In the genomic region with DNA sequence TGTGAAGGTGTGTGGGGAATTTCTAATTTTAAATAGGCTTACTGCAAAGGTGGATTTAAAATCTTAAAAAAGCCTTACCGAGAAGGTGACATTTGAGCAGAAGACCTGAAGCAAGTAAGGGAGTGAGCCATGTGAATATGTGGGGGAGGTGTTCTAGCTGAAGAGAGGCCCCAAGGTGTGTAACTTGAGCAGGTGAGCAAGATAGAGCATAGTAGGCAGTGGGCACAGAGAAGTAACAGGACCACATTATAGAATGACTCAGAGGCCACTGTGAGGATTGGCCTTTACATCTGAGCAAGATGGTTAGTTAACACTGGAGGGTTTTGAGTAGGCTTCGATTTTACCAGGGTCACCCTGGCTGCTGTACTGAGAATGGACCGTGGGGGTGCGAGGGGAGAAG, we compare ENCODE assay signal across 24 cellular contexts. TPM values are rescaled to one million over a fixed set of nuclear protein-coding genes. Genes with fewer than 3 reads are reported as not detected.
A peak's percentile ranks its signal among the peaks of the same experiment; 100 is the strongest.
DNase-seq lines count a peak whose midpoint lies in the region; ATAC-seq and TF ChIP-seq lines count a peak whose summit lies in the region.
"Had no signal": no experiment of that assay in that cellular context is flagged by ENCODE, and none has a peak within 500 bp of the region (broad histone marks: within the 10 kb centered on the region; RNA-seq: fewer than 3 reads in every experiment).

No MANE protein-coding gene starts in this region.

- H3K9me3 Mint-ChIP-seq in CD4-positive, alpha-beta T cell = no peaks in the 10 kb centered on the region
- H3K9me3 Mint-ChIP-seq in activated T-helper 1 cell treated with anti-CD3 and anti-CD28 coated beads, Interleukin-12 subunit alpha, Interleukin-12 subunit beta, Interleukin-2, Interleukin-4 antibody, amounts not matched to agents 30 ng/mL and 10 ng/mL and 1 ng/mL, durations not matched to agents 14 hours and 24 hours and 36 hours = no peaks in the 10 kb centered on the region
- no peaks in the 10 kb centered on the region for H3K9me3 Mint-ChIP-seq in natural killer cell treated with Interleukin-12 subunit alpha and Interleukin-12 subunit beta and Interleukin-15 and Interleukin-18, amount 100 ng/mL, for 72 hours
- H3K9me3 Mint-ChIP-seq: activated T-helper 2 cell treated with anti-CD3 and anti-CD28 coated beads, Interferon-gamma antibody, Interleukin-2, Interleukin-4, amounts not matched to agents 10 μg/mL and 5 μg/mL and 100 μg/mL, durations not matched to agents 14 hours and 24 hours and 36 hours; CD14-positive monocyte; immature natural killer cell had no signal

- peaks cover 96% of the 10 kb centered on the region for H3K36me3 Mint-ChIP-seq in CD4-positive, alpha-beta T cell (ENCODE audit: low read depth)
- peaks cover 43% of the 10 kb centered on the region for H3K36me3 Mint-ChIP-seq in activated T-helper 1 cell treated with anti-CD3 and anti-CD28 coated beads, Interleukin-12 subunit alpha, Interleukin-12 subunit beta, Interleukin-2, Interleukin-4 antibody, amounts not matched to agents 30 ng/mL and 10 ng/mL and 1 ng/mL, durations not matched to agents 14 hours and 24 hours and 36 hours (ENCODE audit: low read depth)
- peaks cover 31% of the 10 kb centered on the region for H3K36me3 Mint-ChIP-seq in natural killer cell treated with Interleukin-12 subunit alpha and Interleukin-12 subunit beta and Interleukin-15 and Interleukin-18, amount 100 ng/mL, for 72 hours

- no peak overlapping the region for H2BK15ac ChIP-seq in mesenchymal stem cell (ENCODE audit: low read depth, poor library complexity, severe bottlenecking)

- H3K23ac ChIP-seq in mesenchymal stem cell (ENCODE audit: low read length in 2 of 2) = no peak overlapping the region

- intact Hi-C loops in CD4-positive, alpha-beta T cell (cut with DNase I, micrococcal nuclease) = loop anchor here in 1 of 2 experiments (10.0 kb wide), 1 partner anchor 991 kb away; no protein-coding TSS in a partner anchor
- intact Hi-C loops in activated T-helper 1 cell treated with anti-CD3 and anti-CD28 coated beads, Interleukin-12 subunit alpha, Interleukin-12 subunit beta, Interleukin-2, Interleukin-4 antibody, amounts not matched to agents 30 ng/mL and 10 ng/mL and 1 ng/mL, durations not matched to agents 14 hours and 24 hours and 36 hours (cut with micrococcal nuclease) = no loop called here

- H3K9me3 ChIP-seq in CD4-positive, alpha-beta T cell (ENCODE audit: control insufficient read depth, low read length) = no peaks in the 10 kb centered on the region
- no peaks in the 10 kb centered on the region for H3K9me3 ChIP-seq in mesenchymal stem cell (ENCODE audit: control insufficient read depth, low read length)
- no peaks in the 10 kb centered on the region for H3K9me3 ChIP-seq in gastroesophageal sphincter
- H3K9me3 ChIP-seq: gastrocnemius medialis, left ventricle myocardium inferior, Peyer's patch, transverse colon had no signal

- no peak for DNase-seq in activated CD4-positive, CD25-positive, alpha-beta regulatory T cell treated with anti-CD3 and anti-CD28 coated beads, Interleukin-2, amount 50 U/mL, for 72 hours
- DNase-seq in CD4-positive, alpha-beta T cell = no peak
- DNase-seq in activated T-helper 1 cell treated with anti-CD3 and anti-CD28 coated beads, Interleukin-12 subunit alpha, Interleukin-12 subunit beta, Interleukin-2, Interleukin-4 antibody, amounts not matched to agents 30 ng/mL and 10 ng/mL and 1 ng/mL, durations not matched to agents 14 hours and 24 hours and 36 hours (ENCODE audit: low spot score) = no peak
- no peak for DNase-seq in mesenchymal stem cell
- DNase-seq in natural killer cell treated with Interleukin-12 subunit alpha and Interleukin-12 subunit beta and Interleukin-15 and Interleukin-18, amount 100 ng/mL, for 72 hours (ENCODE audit: low spot score) = no peak
- DNase-seq: 8988T; activated CD4-positive, CD25-positive, alpha-beta regulatory T cell; dermis blood vessel endothelial cell; gastrocnemius medialis; hypothalamus; immature natural killer cell; Karpas-422; left ventricle myocardium inferior; NCI-H187; NCI-H2171 treated with DMSO at 0.1 percent for 48 hours; NCI-H526 treated with DMSO at 0.1 percent for 48 hours; Peyer's patch; SW 1271; transverse colon had no signal

- H3K27me3 Mint-ChIP-seq in CD4-positive, alpha-beta T cell = no peaks in the 10 kb centered on the region
- no peaks in the 10 kb centered on the region for H3K27me3 Mint-ChIP-seq in activated T-helper 1 cell treated with anti-CD3 and anti-CD28 coated beads, Interleukin-12 subunit alpha, Interleukin-12 subunit beta, Interleukin-2, Interleukin-4 antibody, amounts not matched to agents 30 ng/mL and 10 ng/mL and 1 ng/mL, durations not matched to agents 14 hours and 24 hours and 36 hours (ENCODE audit: insufficient read depth)
- H3K27me3 Mint-ChIP-seq in natural killer cell treated with Interleukin-12 subunit alpha and Interleukin-12 subunit beta and Interleukin-15 and Interleukin-18, amount 100 ng/mL, for 72 hours = no peaks in the 10 kb centered on the region

- POLR2A ChIA-PET in CD4-positive, alpha-beta T cell (lab: Charles Lee) = no interaction called here

- H3K9ac ChIP-seq in mesenchymal stem cell (ENCODE audit: low read length) = no peak overlapping the region

- H3K4me3 ChIP-seq in mesenchymal stem cell (ENCODE audit: insufficient read depth in 1 of 2, low read depth in 1 of 2, low read length in 2 of 2) = no peak overlapping the region
- H3K4me3 ChIP-seq in gastroesophageal sphincter = no peak overlapping the region
- H3K4me3 ChIP-seq: gastrocnemius medialis, left ventricle myocardium inferior, Peyer's patch, transverse colon had no signal

- peak; percentile 28 to 45 for ATAC-seq in activated CD4-positive, CD25-positive, alpha-beta regulatory T cell treated with anti-CD3 and anti-CD28 coated beads, Interleukin-2, amount 50 U/mL, for 24 hours
- ATAC-seq in CD4-positive, alpha-beta T cell (ENCODE audit: poor library complexity) = no peak
- ATAC-seq in natural killer cell treated with Interleukin-12 subunit alpha and Interleukin-12 subunit beta and Interleukin-15 and Interleukin-18, amount 100 ng/mL, for 72 hours = no peak
- ATAC-seq in HG02938 (IDR thresholded peaks at IDR 0.05; ENCODE audit: unreplicated experiment) = no peak
- ATAC-seq in gastroesophageal sphincter = no peak
- ATAC-seq: gastrocnemius medialis had no signal

- no peak for TF ChIP-seq EP300 in gastroesophageal sphincter (IDR thresholded peaks at IDR 0.05)

- no peak overlapping the region for H3K18ac ChIP-seq in mesenchymal stem cell (ENCODE audit: low read depth in 1 of 2, low read length in 2 of 2)

- no peak overlapping the region for H2BK5ac ChIP-seq in mesenchymal stem cell (ENCODE audit: low read depth, low read length, poor library complexity, severe bottlenecking)

- no peak overlapping the region for H2BK12ac ChIP-seq in mesenchymal stem cell (ENCODE audit: low read length in 2 of 2)

- H3K79me1 ChIP-seq in mesenchymal stem cell (replicated peaks; ENCODE audit: low read length, poor library complexity, severe bottlenecking) = peaks cover 47% of the 10 kb centered on the region

- H3K27ac Mint-ChIP-seq in CD4-positive, alpha-beta T cell = peak overlapping the region; percentile 3
- H3K27ac Mint-ChIP-seq in activated T-helper 1 cell treated with anti-CD3 and anti-CD28 coated beads, Interleukin-12 subunit alpha, Interleukin-12 subunit beta, Interleukin-2, Interleukin-4 antibody, amounts not matched to agents 30 ng/mL and 10 ng/mL and 1 ng/mL, durations not matched to agents 14 hours and 24 hours and 36 hours = peak overlapping the region; percentile 26
- peak overlapping the region in 1 of 2 donors; percentile 31 for H3K27ac Mint-ChIP-seq in natural killer cell treated with Interleukin-12 subunit alpha and Interleukin-12 subunit beta and Interleukin-15 and Interleukin-18, amount 100 ng/mL, for 72 hours
- H3K27ac Mint-ChIP-seq: activated T-helper 2 cell treated with anti-CD3 and anti-CD28 coated beads, Interferon-gamma antibody, Interleukin-2, Interleukin-4, amounts not matched to agents 10 μg/mL and 5 μg/mL and 100 μg/mL, durations not matched to agents 14 hours and 24 hours and 36 hours had no signal

- no peak overlapping the region for H2AK5ac ChIP-seq in mesenchymal stem cell (ENCODE audit: low read length, severe bottlenecking)

- H3K27me3 ChIP-seq in CD4-positive, alpha-beta T cell (ENCODE audit: control insufficient read depth, insufficient read depth, low read length) = no peaks in the 10 kb centered on the region
- H3K27me3 ChIP-seq in mesenchymal stem cell (ENCODE audit: control insufficient read depth in 1 of 2, insufficient read depth in 1 of 2, low read length in 2 of 2) (no peaks in the 10 kb centered on the region), gastroesophageal sphincter (no peaks in the 10 kb centered on the region)
- H3K27me3 ChIP-seq: gastrocnemius medialis, Peyer's patch, transverse colon had no signal

- H3K4me1 Mint-ChIP-seq in CD4-positive, alpha-beta T cell (ENCODE audit: low read depth) = peaks cover 52% of the 10 kb centered on the region
- peaks cover 36% of the 10 kb centered on the region for H3K4me1 Mint-ChIP-seq in activated T-helper 1 cell treated with anti-CD3 and anti-CD28 coated beads, Interleukin-12 subunit alpha, Interleukin-12 subunit beta, Interleukin-2, Interleukin-4 antibody, amounts not matched to agents 30 ng/mL and 10 ng/mL and 1 ng/mL, durations not matched to agents 14 hours and 24 hours and 36 hours (ENCODE audit: low read depth)
- H3K4me1 Mint-ChIP-seq in natural killer cell treated with Interleukin-12 subunit alpha and Interleukin-12 subunit beta and Interleukin-15 and Interleukin-18, amount 100 ng/mL, for 72 hours (ENCODE audit: low read depth in 2 of 2) = peaks cover 37 to 39% of the 10 kb centered on the region in 2 donors

- H4K8ac ChIP-seq in mesenchymal stem cell (ENCODE audit: low read length) = peak overlapping the region; percentile 45

- CTCF ChIA-PET in CD4-positive, alpha-beta T cell (lab: Charles Lee) = no interaction called here

- TF ChIP-seq POLR2A in gastroesophageal sphincter (IDR thresholded peaks at IDR 0.05) = no peak

- peaks cover 29 to 95% of the 10 kb centered on the region in 2 experiments for H3K36me3 ChIP-seq in mesenchymal stem cell (ENCODE audit: control insufficient read depth in 1 of 2, insufficient read depth in 2 of 2, low read depth in 1 of 2, low read length in 2 of 2)
- H3K36me3 ChIP-seq in gastroesophageal sphincter = peaks cover 0 to 75% of the 10 kb centered on the region in 2 donors

- no peak for TF ChIP-seq CTCF in CD4-positive, alpha-beta T cell (IDR thresholded peaks at IDR 0.05)
- TF ChIP-seq CTCF in gastroesophageal sphincter (IDR thresholded peaks at IDR 0.05) = no peak

- no peak overlapping the region for H2BK120ac ChIP-seq in mesenchymal stem cell (ENCODE audit: low read depth, low read length)

- no peak overlapping the region for H3K27ac ChIP-seq in CD4-positive, alpha-beta T cell (ENCODE audit: low read depth, low read length)
- H3K27ac ChIP-seq in mesenchymal stem cell (ENCODE audit: low read length, poor library complexity, severe bottlenecking) = no peak overlapping the region
- no peak overlapping the region for H3K27ac ChIP-seq in gastroesophageal sphincter
- H3K27ac ChIP-seq: gastrocnemius medialis, left ventricle myocardium inferior, Peyer's patch, transverse colon had no signal

- H3K4me1 ChIP-seq in mesenchymal stem cell (ENCODE audit: control insufficient read depth, insufficient read depth, low read depth, low read length) (peaks cover 3% of the 10 kb centered on the region), gastroesophageal sphincter (no peaks in the 10 kb centered on the region)
- H3K4me1 ChIP-seq: gastrocnemius medialis, Peyer's patch, transverse colon had no signal

- H3K4me2 ChIP-seq in mesenchymal stem cell (ENCODE audit: low read length, poor library complexity, severe bottlenecking) = no peak overlapping the region

- 97% methylated on average over 4 of the region's 4 CpGs for WGBS in mesenchymal stem cell
- 92 to 93% methylated on average over 3 of the region's 4 CpGs for WGBS in gastroesophageal sphincter (ENCODE audit: low coverage in 1 of 2), 2 donors

- H2AFZ ChIP-seq in mesenchymal stem cell (ENCODE audit: low read depth, low read length) = no peak overlapping the region

- H3K4ac ChIP-seq in mesenchymal stem cell (ENCODE audit: low read depth in 1 of 2, low read length in 2 of 2) = no peak overlapping the region

- H3K14ac ChIP-seq in mesenchymal stem cell (ENCODE audit: low read length in 2 of 2) = no peak overlapping the region

- H4K91ac ChIP-seq in mesenchymal stem cell (ENCODE audit: low read length) = no peak overlapping the region

- peak overlapping the region; percentile 17 for H3K4me3 Mint-ChIP-seq in CD4-positive, alpha-beta T cell
- H3K4me3 Mint-ChIP-seq in activated T-helper 1 cell treated with anti-CD3 and anti-CD28 coated beads, Interleukin-12 subunit alpha, Interleukin-12 subunit beta, Interleukin-2, Interleukin-4 antibody, amounts not matched to agents 30 ng/mL and 10 ng/mL and 1 ng/mL, durations not matched to agents 14 hours and 24 hours and 36 hours = no peak overlapping the region
- H3K4me3 Mint-ChIP-seq in natural killer cell treated with Interleukin-12 subunit alpha and Interleukin-12 subunit beta and Interleukin-15 and Interleukin-18, amount 100 ng/mL, for 72 hours = no peak overlapping the region
- H3K4me3 Mint-ChIP-seq: CD14-positive monocyte, immature natural killer cell had no signal

RNA-seq across cellular contexts. Expression of gene TM9SF2, which starts 22.6 kb away (rescaled TPM):
- 10 to 100 TPM; 37.2 to 38.2 TPM for total RNA-seq in CD4-positive, alpha-beta T cell
- total RNA-seq in activated T-helper 1 cell treated with anti-CD3 and anti-CD28 coated beads, Interleukin-12 subunit alpha, Interleukin-12 subunit beta, Interleukin-2, Interleukin-4 antibody, amounts not matched to agents 30 ng/mL and 10 ng/mL and 1 ng/mL, durations not matched to agents 14 hours and 24 hours and 36 hours = 59.1 and 62.6 TPM in 2 replicates
- 104 TPM for polyA plus RNA-seq in mesenchymal stem cell (2013, experiment 1 of 2)
- 109 TPM for polyA plus RNA-seq in mesenchymal stem cell (2013, experiment 2 of 2)
- total RNA-seq in natural killer cell treated with Interleukin-12 subunit alpha and Interleukin-12 subunit beta and Interleukin-15 and Interleukin-18, amount 100 ng/mL, for 72 hours = 10 to 100 TPM; 61.6 to 81.6 TPM
- 100 to 1,000 TPM in 1 of 4 donors, 10 to 100 TPM in 3; 63.9 to 114 (median 71.7) TPM for total RNA-seq in gastroesophageal sphincter

Comparison
In these comparisons a context has a peak if more than half of its experiments do, and no peak if none do; other contexts are left out.
1. ATAC-seq: peak in activated CD4-positive, CD25-positive, alpha-beta regulatory T cell treated with anti-CD3 and anti-CD28 coated beads, Interleukin-2, amount 50 U/mL, for 24 hours (2 of 2); none in CD4-positive, alpha-beta T cell (single experiment), natural killer cell treated with Interleukin-12 subunit alpha and Interleukin-12 subunit beta and Interleukin-15 and Interleukin-18, amount 100 ng/mL, for 72 hours (0 of 2), HG02938 (single experiment) and gastroesophageal sphincter (single experiment).